ENCODE assay signal across 15 cellular contexts in the genomic region with DNA sequence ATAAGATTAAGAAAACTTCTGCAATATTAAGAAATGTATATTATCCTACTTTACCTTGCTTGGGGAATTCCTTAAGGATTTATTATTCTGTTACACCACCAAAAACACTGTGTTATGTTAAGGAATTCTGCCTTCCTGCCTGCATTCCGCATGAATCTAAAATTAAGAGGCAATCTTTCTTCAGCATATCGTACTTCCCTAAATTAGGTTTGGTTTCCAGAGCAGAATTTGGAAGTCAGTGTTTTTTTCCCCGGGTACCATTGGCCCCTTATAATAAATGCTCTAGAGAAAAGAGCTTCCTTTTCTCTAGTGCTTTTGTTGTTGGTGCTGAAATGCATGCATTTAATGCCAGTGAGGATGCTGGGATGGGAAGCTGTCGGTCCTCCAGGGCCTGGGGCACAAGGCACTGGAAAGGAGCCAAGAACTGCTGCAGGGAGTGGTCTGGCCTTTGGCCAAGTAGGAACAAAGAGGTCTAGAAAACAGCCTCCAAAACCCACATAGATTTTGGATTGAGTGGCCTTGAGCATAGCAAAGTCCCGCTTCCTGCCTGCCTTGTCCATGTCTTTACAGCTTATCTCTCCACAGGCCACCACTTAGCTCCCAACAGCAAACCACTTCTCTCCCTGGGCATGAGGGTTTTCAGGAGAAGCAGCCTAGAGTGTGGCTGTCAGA.
DNase-seq lines count a peak whose midpoint lies in the region; ATAC-seq and TF ChIP-seq lines count a peak whose summit lies in the region.
"Had no signal": no experiment of that assay in that cellular context is flagged by ENCODE, and none has a peak within 500 bp of the region (broad histone marks: within the 10 kb centered on the region; RNA-seq: fewer than 3 reads in every experiment).

No MANE protein-coding gene starts in this region.

- no peak overlapping the region for H3K27ac ChIP-seq in PC-3 (ENCODE audit: low read length)
- no peak overlapping the region for H3K27ac ChIP-seq in left lung
- H3K27ac ChIP-seq: Peyer's patch, skin epidermis had no signal

- no peak overlapping the region for H3K4me3 ChIP-seq in PC-3 (ENCODE audit: low read length)
- no peak overlapping the region for H3K4me3 ChIP-seq in left lung
- H3K4me3 ChIP-seq: Peyer's patch, skin epidermis had no signal

- H3K4me2 ChIP-seq in PC-3 (ENCODE audit: low read length) = no peak overlapping the region

- H3K9me3 ChIP-seq in PC-3 (ENCODE audit: low read length) (no peaks in the 10 kb centered on the region; the same call in 1 of the 2 replicates), left lung (peaks cover 0 to 20% of the 10 kb centered on the region in 2 donors)

- ATAC-seq in PC-3 = no peak
- no peak for ATAC-seq in left lung
- no peak for ATAC-seq in HG02884 (IDR thresholded peaks at IDR 0.05; ENCODE audit: unreplicated experiment)
- ATAC-seq: activated T-cell treated with anti-CD3 and anti-CD28 coated beads, Interleukin-2, amount 50 U/mL, for 4 hours had no signal

- H3K36me3 ChIP-seq in PC-3 (ENCODE audit: low read depth, low read length) (no peaks in the 10 kb centered on the region), left lung (no peaks in the 10 kb centered on the region)
- H3K36me3 ChIP-seq: Peyer's patch had no signal

- TF ChIP-seq CTCF in PC-3 (conservative IDR thresholded peaks at IDR 0.05; ENCODE audit: low read depth, low read length) (no peak), left lung (IDR thresholded peaks at IDR 0.05) (no peak)

- DNase-seq in NCI-H2081 (lab: John Stamatoyannopoulos, UW) = peak; percentile 4 to 26
- DNase-seq in NCI-H2081 treated with DMSO at 0.1 percent for 48 hours (lab: John Stamatoyannopoulos, UW) = no peak
- peak; percentile 11 for DNase-seq in M059J (ENCODE audit: low read depth)
- peak; percentile 25 for DNase-seq in PC-3
- peak; percentile 45 for DNase-seq in islet precursor cell
- DNase-seq in hepatic stellate cell (ENCODE audit: low spot score) = no peak
- no peak for DNase-seq in left lung
- DNase-seq: activated CD4-positive, alpha-beta T cell treated with anti-CD3 and anti-CD28 coated beads, Interleukin-2, amount 10 ng/mL, durations not matched to agents 24 days and 14 days; activated T-cell treated with anti-CD3 and anti-CD28 coated beads, Interleukin-2, amount 50 U/mL, for 4 hours; Caco-2; Peyer's patch; stimulated activated naive CD4-positive, alpha-beta T cell; T-helper 2 cell had no signal

- no peaks in the 10 kb centered on the region for H3K79me2 ChIP-seq in PC-3 (ENCODE audit: low read length)

- no peak overlapping the region for H3K9ac ChIP-seq in PC-3 (ENCODE audit: low read length)

- no peaks in the 10 kb centered on the region for H3K9me2 ChIP-seq in PC-3 (replicated peaks; ENCODE audit: low read length)

- CTCF ChIA-PET in PC-3 (lab: Charles Lee) = no interaction called here

- H3K4me1 ChIP-seq in PC-3 (ENCODE audit: insufficient read depth, low read length) (no peaks in the 10 kb centered on the region), left lung (no peaks in the 10 kb centered on the region)
- H3K4me1 ChIP-seq: Caco-2, Peyer's patch had no signal

- POLR2A ChIA-PET in PC-3 (lab: Charles Lee; ENCODE audit: unreplicated experiment) = no interaction called here

- no peaks in the 10 kb centered on the region for H4K20me1 ChIP-seq in PC-3 (ENCODE audit: low read length)

- no peaks in the 10 kb centered on the region for H3F3A ChIP-seq in PC-3 (ENCODE audit: low read length, unreplicated experiment)

- no TSS peak for BruUV-seq in PC-3 (replicated peaks; lab: Mats Ljungman, UMichigan)

- H2AFZ ChIP-seq in PC-3 (ENCODE audit: low read length) = no peak overlapping the region

- intact Hi-C loops in PC-3 (cut with micrococcal nuclease) = no loop called here
- intact Hi-C loops in left lung (cut with DNase I) = no loop called here

- H3K27me3 ChIP-seq in PC-3 (ENCODE audit: low read length) (peaks cover 46% of the 10 kb centered on the region), left lung (peaks cover 6 to 77% of the 10 kb centered on the region in 2 donors)
- H3K27me3 ChIP-seq: Peyer's patch had no signal

Comparison
In these comparisons a context has a peak if more than half of its experiments do, and no peak if none do; other contexts are left out.
1. DNase-seq: peak in NCI-H2081 (2 of 2), M059J (single experiment), PC-3 (single experiment) and islet precursor cell (single experiment); none in NCI-H2081 treated with DMSO at 0.1 percent for 48 hours (single experiment), hepatic stellate cell (single experiment) and left lung (0 of 2).